In genomic region chr11:66539526-66539925, GRCh38 we compare ENCODE assay signal across 21 cellular contexts. TPM values are rescaled to one million over a fixed set of nuclear protein-coding genes. Genes with fewer than 3 reads are reported as not detected.
DNase-seq lines count a peak whose midpoint lies in the region; ATAC-seq, FAIRE-seq and TF ChIP-seq lines count a peak whose summit lies in the region.
"Had no signal": no experiment of that assay in that cellular context is flagged by ENCODE, and none has a peak within 500 bp of the region (broad histone marks: within the 10 kb centered on the region; RNA-seq: fewer than 3 reads in every experiment).

No MANE protein-coding gene starts in this region.

- TF ChIP-seq EP300 in K562 (IDR thresholded peaks at IDR 0.05; ENCODE audit: low read length) = no peak

- no TSS peak for BruUV-seq in K562 (replicated peaks; lab: Mats Ljungman, UMichigan)

- intact Hi-C loops in K562 (cut with micrococcal nuclease) = no loop called here

- no peaks in the 10 kb centered on the region for H3K9me1 ChIP-seq in K562 (ENCODE audit: control insufficient read depth, insufficient read depth, low read length)

- TF ChIP-seq POLR2A in K562 (conservative IDR thresholded peaks at IDR 0.05) (no peak), Peyer's patch (IDR thresholded peaks at IDR 0.05) (no peak)

- H3K4me3 Mint-ChIP-seq in GM23338 = no peak overlapping the region
- H3K4me3 Mint-ChIP-seq: CD14-positive monocyte; CD4-positive, alpha-beta memory T cell had no signal

- no peak overlapping the region for H3K18ac ChIP-seq in mesenchymal stem cell (ENCODE audit: low read depth in 1 of 2, low read length in 2 of 2)

- H2AK5ac ChIP-seq in mesenchymal stem cell (ENCODE audit: low read length, severe bottlenecking) = no peak overlapping the region

- H3K23ac ChIP-seq in mesenchymal stem cell (ENCODE audit: low read length in 2 of 2) = no peak overlapping the region

- H3K27ac ChIP-seq in GM23338 (ENCODE audit: low read depth) (no peak overlapping the region), HUES64 (ENCODE audit: low read depth, low read length) (no peak overlapping the region; the same call in 1 of the 2 replicates), K562 (ENCODE audit: extremely low read depth, low read depth, low read length) (no peak overlapping the region), mesenchymal stem cell (ENCODE audit: low read length, poor library complexity, severe bottlenecking) (no peak overlapping the region), WERI-Rb-1 (no peak overlapping the region), Peyer's patch (no peak overlapping the region)
- H3K27ac ChIP-seq: BLaER1, KMS-11 had no signal

- H3K9ac ChIP-seq in HUES64 (ENCODE audit: low read depth, low read length) (0 out of 2 replicates have a peak overlapping the region, but pooled peaks have one; percentile 16), K562 (ENCODE audit: insufficient read depth in 1 of 2, low read depth in 2 of 2, low read length in 2 of 2) (peak overlapping the region in 1 of 2 experiments; percentile 52; a peak in 2 of 4 replicates), mesenchymal stem cell (ENCODE audit: low read length) (no peak overlapping the region)
- H3K9ac ChIP-seq: BLaER1, KMS-11 had no signal

- FAIRE-seq in K562 (lab: Jason Lieb, UNC) (no peak), frontal cortex (lab: Jason Lieb, UNC) (no peak)
- FAIRE-seq: D721Med, G401.6, GM12892, GM18507 had no signal

- H2BK12ac ChIP-seq in mesenchymal stem cell (ENCODE audit: low read length in 2 of 2) = no peak overlapping the region

- no peak overlapping the region for H3K14ac ChIP-seq in mesenchymal stem cell (ENCODE audit: low read length in 2 of 2)

- H4K8ac ChIP-seq in mesenchymal stem cell (ENCODE audit: low read length) = no peak overlapping the region

- 93% methylated on average over 13 of the region's 13 CpGs for WGBS in HUES64
- 80% methylated on average over 13 of the region's 13 CpGs for WGBS in K562 (ENCODE audit: insufficient coverage, low coverage, missing lambda C conversion rate)
- WGBS in mesenchymal stem cell = 94% methylated on average over 13 of the region's 13 CpGs

- peaks cover 10% of the 10 kb centered on the region for H3K36me3 Mint-ChIP-seq in GM23338 (ENCODE audit: low read depth)

- H3K4me2 ChIP-seq in GM23338 = no peak overlapping the region
- no peak overlapping the region for H3K4me2 ChIP-seq in K562 (ENCODE audit: insufficient read depth, low read length)
- H3K4me2 ChIP-seq in mesenchymal stem cell (ENCODE audit: low read length, poor library complexity, severe bottlenecking) = no peak overlapping the region
- H3K4me2 ChIP-seq: BLaER1, KMS-11 had no signal

- TF ChIP-seq CTCF in GM23338 (conservative IDR thresholded peaks at IDR 0.05; ENCODE audit: low read depth in 2 of 2) (no peak), K562 (IDR thresholded peaks at IDR 0.05 in 2 of 3, conservative IDR thresholded peaks at IDR 0.05 in 1 of 3; ENCODE audit: insufficient read depth in 2 of 3, low read depth in 1 of 3, low read length in 3 of 3) (no peak), WERI-Rb-1 (IDR thresholded peaks at IDR 0.05; ENCODE audit: low read depth, low read length) (no peak), Peyer's patch (IDR thresholded peaks at IDR 0.05) (no peak)

- no peaks in the 10 kb centered on the region for H3K9me2 ChIP-seq in GM23338 (ENCODE audit: insufficient read depth)

- H2BK5ac ChIP-seq in mesenchymal stem cell (ENCODE audit: low read depth, low read length, poor library complexity, severe bottlenecking) = no peak overlapping the region

- 0 out of 2 replicates have a peak, but pooled peaks cover 4% of the 10 kb centered on the region for H3F3A ChIP-seq in GM23338 (replicated peaks; ENCODE audit: low read depth)

- CTCF ChIA-PET in K562 (lab: Yijun Ruan, JAX; ENCODE audit: low intra/inter-chr PET ratio) = no interaction called here

- no peaks in the 10 kb centered on the region for H3K9me3 ChIP-seq in HUES64 (ENCODE audit: insufficient read depth, low read depth, low read length)
- no peaks in the 10 kb centered on the region for H3K9me3 ChIP-seq in K562 (replicated peaks; ENCODE audit: control insufficient read depth, insufficient read depth, low read depth, low read length)
- no peaks in the 10 kb centered on the region for H3K9me3 ChIP-seq in mesenchymal stem cell (ENCODE audit: control insufficient read depth, low read length)
- no peaks in the 10 kb centered on the region for H3K9me3 ChIP-seq in WERI-Rb-1 (ENCODE audit: severe bottlenecking)
- H3K9me3 ChIP-seq in Peyer's patch = no peaks in the 10 kb centered on the region
- H3K9me3 ChIP-seq: BLaER1, HAP-1 had no signal

- H3K79me1 ChIP-seq in mesenchymal stem cell (replicated peaks; ENCODE audit: low read length, poor library complexity, severe bottlenecking) = peaks cover 17% of the 10 kb centered on the region

- in situ Hi-C loops in K562 (cut with MboI) = no loop called here

- H3K36me3 ChIP-seq in GM23338 (ENCODE audit: insufficient read depth) (no peaks in the 10 kb centered on the region), HUES64 (ENCODE audit: insufficient read depth, low read length) (no peaks in the 10 kb centered on the region; the same call in 1 of the 2 replicates), K562 (ENCODE audit: control insufficient read depth, insufficient read depth, low read length) (peaks cover 5% of the 10 kb centered on the region; the same call in 2 of the 3 replicates), mesenchymal stem cell (ENCODE audit: control insufficient read depth in 1 of 2, insufficient read depth in 2 of 2, low read depth in 1 of 2, low read length in 2 of 2) (peaks cover 43 to 51% of the 10 kb centered on the region in 2 experiments), WERI-Rb-1 (peaks cover 19% of the 10 kb centered on the region), Peyer's patch (peaks cover 0 to 41% (median 0%) of the 10 kb centered on the region in 3 donors)

- no peaks in the 10 kb centered on the region; the same call in 1 of the 2 replicates for H3K79me2 ChIP-seq in GM23338 (replicated peaks; ENCODE audit: insufficient read depth)
- H3K79me2 ChIP-seq in K562 (ENCODE audit: control insufficient read depth, insufficient read depth, low read length) = no peaks in the 10 kb centered on the region

- POLR2A ChIA-PET in K562 (lab: Yijun Ruan, JAX) = interaction anchor here (0.6 kb wide), 1 partner anchor 159 kb away, joined by 3 read pairs; no protein-coding TSS in a partner anchor

- no peak for DNase-seq in GM23338 (ENCODE audit: low spot score)
- no peak for DNase-seq in K562 (ENCODE audit: extremely low read depth in 1 of 4, low spot score in 3 of 4)
- no peak for DNase-seq in mesenchymal stem cell
- no peak for DNase-seq in frontal cortex (ENCODE audit: low spot score in 2 of 2)
- DNase-seq in WERI-Rb-1 = no peak
- DNase-seq in D341Med (ENCODE audit: low spot score) = no peak
- no peak for DNase-seq in Peyer's patch
- DNase-seq: 8988T; CD4-positive, alpha-beta memory T cell; GOT3 had no signal

- H3K27me3 Mint-ChIP-seq in GM23338 (ENCODE audit: insufficient read depth, low read depth, poor library complexity) = peaks cover 17% of the 10 kb centered on the region
- H3K27me3 Mint-ChIP-seq: CD4-positive, alpha-beta memory T cell had no signal

- peaks cover 20% of the 10 kb centered on the region for H3K4me1 Mint-ChIP-seq in GM23338

- H3K27ac Mint-ChIP-seq in GM23338 = no peak overlapping the region
- H3K27ac Mint-ChIP-seq: CD14-positive monocyte had no signal

- H2AFZ ChIP-seq in GM23338 (no peak overlapping the region), K562 (ENCODE audit: low read depth, low read length) (no peak overlapping the region), mesenchymal stem cell (ENCODE audit: low read depth, low read length) (no peak overlapping the region)

- no peak for TF ChIP-seq RAD21 in K562 (CRISPR knock-in tag; conservative IDR thresholded peaks at IDR 0.05 in 1 of 2, IDR thresholded peaks at IDR 0.05 in 1 of 2)

- peak overlapping the region; percentile 18 for H4K91ac ChIP-seq in mesenchymal stem cell (ENCODE audit: low read length)

- H2BK120ac ChIP-seq in mesenchymal stem cell (ENCODE audit: low read depth, low read length) = no peak overlapping the region

- no peak overlapping the region for H2BK15ac ChIP-seq in mesenchymal stem cell (ENCODE audit: low read depth, poor library complexity, severe bottlenecking)

- H3K9me3 Mint-ChIP-seq in GM23338 = no peaks in the 10 kb centered on the region; the same call in 1 of the 3 replicates
- H3K9me3 Mint-ChIP-seq: CD14-positive monocyte; CD4-positive, alpha-beta memory T cell had no signal

- no peaks in the 10 kb centered on the region for H4K20me1 ChIP-seq in GM23338 (replicated peaks; ENCODE audit: insufficient read depth)
- no peaks in the 10 kb centered on the region for H4K20me1 ChIP-seq in K562 (replicated peaks; ENCODE audit: control insufficient read depth, insufficient read depth, low read length)

- H3K4me1 ChIP-seq in GM23338 (ENCODE audit: insufficient read depth) (peaks cover 4% of the 10 kb centered on the region; the same call in 1 of the 2 replicates), HUES64 (ENCODE audit: insufficient read depth, low read length) (no peaks in the 10 kb centered on the region), K562 (replicated peaks in 1 of 2; ENCODE audit: control insufficient read depth in 2 of 2, insufficient read depth in 2 of 2, low read length in 2 of 2) (peaks cover 0 to 12% of the 10 kb centered on the region in 2 experiments; a peak in 2 of 5 replicates), mesenchymal stem cell (ENCODE audit: control insufficient read depth, insufficient read depth, low read depth, low read length) (peaks cover 10% of the 10 kb centered on the region), Peyer's patch (peaks cover 0 to 14% (median 0%) of the 10 kb centered on the region in 4 donors)

- ATAC-seq in GM23338 (peak; percentile 9; the same call in 2 of the 3 replicates), K562 (no peak)

- H3K4me3 ChIP-seq in GM23338 (no peak overlapping the region), HUES64 (ENCODE audit: low read length) (no peak overlapping the region), K562 (no peak overlapping the region), mesenchymal stem cell (ENCODE audit: insufficient read depth in 1 of 2, low read depth in 1 of 2, low read length in 2 of 2) (no peak overlapping the region), WERI-Rb-1 (ENCODE audit: low read depth, low read length) (no peak overlapping the region), Peyer's patch (no peak overlapping the region)
- H3K4me3 ChIP-seq: BLaER1, HAP-1 had no signal

- H3K27me3 ChIP-seq in GM23338 (ENCODE audit: insufficient read depth) (no peaks in the 10 kb centered on the region), HUES64 (ENCODE audit: insufficient read depth, low read length) (no peaks in the 10 kb centered on the region), K562 (ENCODE audit: control insufficient read depth in 2 of 2, insufficient read depth in 2 of 2, low read length in 2 of 2) (no peaks in the 10 kb centered on the region), mesenchymal stem cell (ENCODE audit: control insufficient read depth in 1 of 2, insufficient read depth in 1 of 2, low read length in 2 of 2) (no peaks in the 10 kb centered on the region), WERI-Rb-1 (ENCODE audit: insufficient read depth, low read depth, severe bottlenecking) (no peaks in the 10 kb centered on the region), Peyer's patch (no peaks in the 10 kb centered on the region)
- H3K27me3 ChIP-seq: BLaER1 had no signal

- peak overlapping the region in 1 of 2 experiments; percentile 17 for H3K4ac ChIP-seq in mesenchymal stem cell (ENCODE audit: low read depth in 1 of 2, low read length in 2 of 2)

RNA-seq across cellular contexts. Expression of gene ZDHHC24, which starts 6.3 kb away (rescaled TPM):
- total RNA-seq in GM23338 (2014; rRNA removed; shearing (Covaris generic)) = 10.0 and 13.1 TPM in 2 replicates
- polyA plus RNA-seq in GM23338 (2016; fragmentation: Nextera tagmentation; extraction: Ambion mirVana) (5.6 and 7.3 TPM in 2 replicates), K562 (2011; rRNA removed) (3.8 and 5.9 TPM in 2 replicates), K562 (2014; fragmentation: Illumina TruSeq; extraction: Trizol) (2.7 and 3.3 TPM in 2 replicates), K562 (2014; fragmentation: Nextera tagmentation; extraction: Ambion mirVana) (under 1 TPM; 0.45 to 0.65 TPM), K562 (2014; rRNA removed) (6.3 and 7.2 TPM in 2 replicates)
- polyA plus RNA-seq in HUES64 (2013, experiment 1 of 2) = 3.1 TPM
- polyA plus RNA-seq in HUES64 (2013, experiment 2 of 2) = 3.1 TPM
- total RNA-seq in K562 (2011; cell fraction: chromatin; rRNA removed; ENCODE audit: low replicate concordance) = 9.2 and 15.6 TPM in 2 replicates
- 14.1 and 15.3 TPM in 2 replicates for total RNA-seq in K562 (2011; cell fraction: nucleolus; rRNA removed)
- 13.3 and 21.2 TPM in 2 replicates for total RNA-seq in K562 (2011; cell fraction: nucleoplasm; rRNA removed)
- total RNA-seq in K562 (2014; rRNA removed) (8.3 and 13.4 TPM in 2 replicates), K562 (2014; rRNA removed; fragmentation: Illumina TruSeq; extraction: Trizol) (1.6 and 1.7 TPM in 2 replicates), K562 (2015; rRNA removed; fragmentation: Illumina TruSeq; extraction: Trizol) (2.0 TPM in 2 replicates), K562 (2021) (9.1 and 11.2 TPM in 2 replicates), frontal cortex (5.3 TPM), Peyer's patch (10 to 100 TPM in 3 of 4 donors, 1 to 10 TPM in 1; 9.1 to 29.3 (median 15.3) TPM)
- polyA plus RNA-seq in K562 (2011; cell fraction: cytosol; rRNA removed) = 5.9 and 12.5 TPM in 2 replicates
- 3.9 and 6.7 TPM in 2 replicates for polyA plus RNA-seq in K562 (2011; cell fraction: nucleus; rRNA removed)
- polyA plus RNA-seq in K562 (2012) = 4.2 and 9.0 TPM in 2 replicates
- polyA minus RNA-seq in K562 (2011; rRNA and poly(A)+ RNA removed) = 1.2 and 1.7 TPM in 2 replicates
- 5.4 and 6.5 TPM in 2 replicates for polyA minus RNA-seq in K562 (2011; cell fraction: cytosol; rRNA and poly(A)+ RNA removed)
- 1.6 and 2.2 TPM in 2 replicates for polyA minus RNA-seq in K562 (2011; cell fraction: nucleus; rRNA and poly(A)+ RNA removed)
- 10.8 TPM for polyA plus RNA-seq in mesenchymal stem cell (2013, experiment 1 of 2)
- 11.2 TPM for polyA plus RNA-seq in mesenchymal stem cell (2013, experiment 2 of 2)

RNA-seq across cellular contexts. Expression of gene ACTN3, which starts 7.2 kb away (rescaled TPM):
- 3.8 and 6.3 TPM in 2 replicates for total RNA-seq in GM23338 (2014; rRNA removed; shearing (Covaris generic))
- polyA plus RNA-seq in GM23338 (2016; fragmentation: Nextera tagmentation; extraction: Ambion mirVana) = 6.0 and 7.3 TPM in 2 replicates
- polyA plus RNA-seq in HUES64 (2013, experiment 1 of 2) = 7.9 TPM
- 10.8 TPM for polyA plus RNA-seq in HUES64 (2013, experiment 2 of 2)
- total RNA-seq in K562 (2011; cell fraction: chromatin; rRNA removed; ENCODE audit: low replicate concordance) = 0.21 TPM in 1 of 2 replicates, not detected in the other
- not detected in 2 replicates for total RNA-seq in K562 (2011; cell fraction: nucleolus; rRNA removed)
- not detected in 2 replicates for total RNA-seq in K562 (2011; cell fraction: nucleoplasm; rRNA removed)
- total RNA-seq in K562 (2014; rRNA removed) = not detected in 2 replicates
- not detected in 2 replicates for total RNA-seq in K562 (2014; rRNA removed; fragmentation: Illumina TruSeq; extraction: Trizol)
- total RNA-seq in K562 (2015; rRNA removed; fragmentation: Illumina TruSeq; extraction: Trizol) = not detected in 2 replicates
- not detected in 2 replicates for total RNA-seq in K562 (2021)
- not detected in 2 replicates for polyA plus RNA-seq in K562 (2011; rRNA removed)
- not detected in 2 replicates for polyA plus RNA-seq in K562 (2011; cell fraction: cytosol; rRNA removed)
- polyA plus RNA-seq in K562 (2011; cell fraction: nucleus; rRNA removed) = 0.04 and 0.07 TPM in 2 replicates
- not detected in 2 replicates for polyA plus RNA-seq in K562 (2012)
- polyA plus RNA-seq in K562 (2014; fragmentation: Illumina TruSeq; extraction: Trizol) = not detected in 2 replicates
- not detected for polyA plus RNA-seq in K562 (2014; fragmentation: Nextera tagmentation; extraction: Ambion mirVana)
- not detected in 2 replicates for polyA plus RNA-seq in K562 (2014; rRNA removed)
- polyA minus RNA-seq in K562 (2011; rRNA and poly(A)+ RNA removed) = not detected in 2 replicates
- polyA minus RNA-seq in K562 (2011; cell fraction: cytosol; rRNA and poly(A)+ RNA removed) = not detected in 2 replicates
- polyA minus RNA-seq in K562 (2011; cell fraction: nucleus; rRNA and poly(A)+ RNA removed) = not detected in 2 replicates
- 0.07 TPM for polyA plus RNA-seq in mesenchymal stem cell (2013, experiment 1 of 2)
- 0.10 TPM for polyA plus RNA-seq in mesenchymal stem cell (2013, experiment 2 of 2)
- total RNA-seq in frontal cortex = not detected
- total RNA-seq in Peyer's patch = not detected
- total RNA-seq: A673, HT-29 had no signal
- polyA plus RNA-seq: CD14-positive monocyte; CD4-positive, alpha-beta memory T cell had no signal

RNA-seq across cellular contexts. Expression of gene CTSF, which starts 28.9 kb away (rescaled TPM):
- total RNA-seq in GM23338 (2014; rRNA removed; shearing (Covaris generic)) = 39.9 and 51.1 TPM in 2 replicates
- 20.4 and 21.6 TPM in 2 replicates for polyA plus RNA-seq in GM23338 (2016; fragmentation: Nextera tagmentation; extraction: Ambion mirVana)
- polyA plus RNA-seq in HUES64 (2013, experiment 1 of 2) = 5.7 TPM
- polyA plus RNA-seq in HUES64 (2013, experiment 2 of 2) = 7.9 TPM
- total RNA-seq in K562 (2011; cell fraction: chromatin; rRNA removed; ENCODE audit: low replicate concordance) = 11.2 and 25.9 TPM in 2 replicates
- 19.1 and 23.5 TPM in 2 replicates for total RNA-seq in K562 (2011; cell fraction: nucleolus; rRNA removed)
- 14.6 and 15.1 TPM in 2 replicates for total RNA-seq in K562 (2011; cell fraction: nucleoplasm; rRNA removed)
- 4.0 and 5.6 TPM in 2 replicates for total RNA-seq in K562 (2014; rRNA removed)
- total RNA-seq in K562 (2014; rRNA removed; fragmentation: Illumina TruSeq; extraction: Trizol) = 2.6 and 3.8 TPM in 2 replicates
- total RNA-seq in K562 (2015; rRNA removed; fragmentation: Illumina TruSeq; extraction: Trizol) = 2.4 and 2.5 TPM in 2 replicates
- total RNA-seq in K562 (2021) = 4.8 and 5.0 TPM in 2 replicates
- 10.5 and 13.1 TPM in 2 replicates for polyA plus RNA-seq in K562 (2011; rRNA removed)
- polyA plus RNA-seq in K562 (2011; cell fraction: cytosol; rRNA removed) = 6.6 and 7.5 TPM in 2 replicates
- polyA plus RNA-seq in K562 (2011; cell fraction: nucleus; rRNA removed) = 75.0 and 76.5 TPM in 2 replicates
- 3.8 and 11.8 TPM in 2 replicates for polyA plus RNA-seq in K562 (2012)
- polyA plus RNA-seq in K562 (2014; fragmentation: Illumina TruSeq; extraction: Trizol) = 2.6 and 4.2 TPM in 2 replicates
- polyA plus RNA-seq in K562 (2014; fragmentation: Nextera tagmentation; extraction: Ambion mirVana) = under 1 TPM; 0.41 to 0.55 TPM
- 4.5 and 5.1 TPM in 2 replicates for polyA plus RNA-seq in K562 (2014; rRNA removed)
- polyA minus RNA-seq in K562 (2011; rRNA and poly(A)+ RNA removed) = 3.7 and 6.3 TPM in 2 replicates
- 2.3 and 4.0 TPM in 2 replicates for polyA minus RNA-seq in K562 (2011; cell fraction: cytosol; rRNA and poly(A)+ RNA removed)
- 7.3 and 8.1 TPM in 2 replicates for polyA minus RNA-seq in K562 (2011; cell fraction: nucleus; rRNA and poly(A)+ RNA removed)
- not detected for polyA plus RNA-seq in mesenchymal stem cell (2013, experiment 1 of 2)
- not detected for polyA plus RNA-seq in mesenchymal stem cell (2013, experiment 2 of 2)
- 34.6 TPM for total RNA-seq in frontal cortex
- 10 to 100 TPM in 3 of 4 donors, 1 to 10 TPM in 1; 5.4 to 24.3 (median 21.8) TPM for total RNA-seq in Peyer's patch
- total RNA-seq: HT-29 had no signal

RNA-seq across cellular contexts. Expression of gene BBS1, which starts 29.1 kb away (rescaled TPM):
- 27.8 and 41.3 TPM in 2 replicates for total RNA-seq in GM23338 (2014; rRNA removed; shearing (Covaris generic))
- polyA plus RNA-seq in GM23338 (2016; fragmentation: Nextera tagmentation; extraction: Ambion mirVana) (8.7 and 11.6 TPM in 2 replicates), K562 (2011; rRNA removed) (12.1 and 18.8 TPM in 2 replicates), K562 (2014; fragmentation: Illumina TruSeq; extraction: Trizol) (12.3 and 12.7 TPM in 2 replicates), K562 (2014; fragmentation: Nextera tagmentation; extraction: Ambion mirVana) (10 to 100 TPM; 11.1 to 11.3 TPM), K562 (2014; rRNA removed) (11.4 and 19.8 TPM in 2 replicates)
- polyA plus RNA-seq in HUES64 (2013, experiment 1 of 2) = 11.1 TPM
- polyA plus RNA-seq in HUES64 (2013, experiment 2 of 2) = 15.4 TPM
- total RNA-seq in K562 (2011; cell fraction: chromatin; rRNA removed; ENCODE audit: low replicate concordance) = 86.7 and 157 TPM in 2 replicates
- total RNA-seq in K562 (2011; cell fraction: nucleolus; rRNA removed) = 79.0 and 82.0 TPM in 2 replicates
- 71.9 and 81.3 TPM in 2 replicates for total RNA-seq in K562 (2011; cell fraction: nucleoplasm; rRNA removed)
- total RNA-seq in K562 (2014; rRNA removed) (12.0 and 14.6 TPM in 2 replicates), K562 (2014; rRNA removed; fragmentation: Illumina TruSeq; extraction: Trizol) (8.3 and 9.0 TPM in 2 replicates), K562 (2015; rRNA removed; fragmentation: Illumina TruSeq; extraction: Trizol) (9.6 and 10.9 TPM in 2 replicates), K562 (2021) (12.5 and 15.2 TPM in 2 replicates), frontal cortex (41.2 TPM), Peyer's patch (100 to 1,000 TPM in 1 of 4 donors, 10 to 100 TPM in 3; 25.6 to 167 (median 73.4) TPM)
- polyA plus RNA-seq in K562 (2011; cell fraction: cytosol; rRNA removed) = 12.9 and 13.3 TPM in 2 replicates
- polyA plus RNA-seq in K562 (2011; cell fraction: nucleus; rRNA removed) = 49.5 and 74.6 TPM in 2 replicates
- polyA plus RNA-seq in K562 (2012) = 9.3 and 22.4 TPM in 2 replicates
- 15.0 and 17.2 TPM in 2 replicates for polyA minus RNA-seq in K562 (2011; rRNA and poly(A)+ RNA removed)
- 8.0 and 16.0 TPM in 2 replicates for polyA minus RNA-seq in K562 (2011; cell fraction: cytosol; rRNA and poly(A)+ RNA removed)
- 32.0 and 34.5 TPM in 2 replicates for polyA minus RNA-seq in K562 (2011; cell fraction: nucleus; rRNA and poly(A)+ RNA removed)
- 15.5 TPM for polyA plus RNA-seq in mesenchymal stem cell (2013, experiment 1 of 2)
- polyA plus RNA-seq in mesenchymal stem cell (2013, experiment 2 of 2) = 15.0 TPM

RNA-seq across cellular contexts. Expression of gene CCDC87, which starts 53.3 kb away (rescaled TPM):
- 0.74 and 1.2 TPM in 2 replicates for total RNA-seq in GM23338 (2014; rRNA removed; shearing (Covaris generic))
- 0.12 and 0.39 TPM in 2 replicates for polyA plus RNA-seq in GM23338 (2016; fragmentation: Nextera tagmentation; extraction: Ambion mirVana)
- 0.45 TPM for polyA plus RNA-seq in HUES64 (2013, experiment 1 of 2)
- polyA plus RNA-seq in HUES64 (2013, experiment 2 of 2) = 0.63 TPM
- total RNA-seq in K562 (2011; cell fraction: chromatin; rRNA removed; ENCODE audit: low replicate concordance) = 1.0 and 1.9 TPM in 2 replicates
- total RNA-seq in K562 (2011; cell fraction: nucleolus; rRNA removed) = 1.3 and 1.7 TPM in 2 replicates
- total RNA-seq in K562 (2011; cell fraction: nucleoplasm; rRNA removed) = 0.99 and 1.4 TPM in 2 replicates
- total RNA-seq in K562 (2014; rRNA removed) = 0.09 and 0.33 TPM in 2 replicates
- total RNA-seq in K562 (2014; rRNA removed; fragmentation: Illumina TruSeq; extraction: Trizol) = 0.13 and 0.18 TPM in 2 replicates
- total RNA-seq in K562 (2015; rRNA removed; fragmentation: Illumina TruSeq; extraction: Trizol) = 0.25 and 0.30 TPM in 2 replicates
- total RNA-seq in K562 (2021) = 0.40 and 0.44 TPM in 2 replicates
- polyA plus RNA-seq in K562 (2011; rRNA removed) = 0.06 and 0.12 TPM in 2 replicates
- 0.09 and 0.10 TPM in 2 replicates for polyA plus RNA-seq in K562 (2011; cell fraction: cytosol; rRNA removed)
- polyA plus RNA-seq in K562 (2011; cell fraction: nucleus; rRNA removed) = 0.18 and 0.26 TPM in 2 replicates
- 0.11 and 0.20 TPM in 2 replicates for polyA plus RNA-seq in K562 (2012)
- polyA plus RNA-seq in K562 (2014; fragmentation: Illumina TruSeq; extraction: Trizol) = 0.12 and 0.33 TPM in 2 replicates
- polyA plus RNA-seq in K562 (2014; fragmentation: Nextera tagmentation; extraction: Ambion mirVana) = under 1 TPM in 1 of 2 experiments, not detected in 1; 0.03 TPM
- polyA plus RNA-seq in K562 (2014; rRNA removed) = 0.12 TPM in 1 of 2 replicates, not detected in the other
- 0.21 and 0.32 TPM in 2 replicates for polyA minus RNA-seq in K562 (2011; rRNA and poly(A)+ RNA removed)
- polyA minus RNA-seq in K562 (2011; cell fraction: cytosol; rRNA and poly(A)+ RNA removed) = 0.46 TPM in 1 of 2 replicates, not detected in the other
- 0.40 and 1.00 TPM in 2 replicates for polyA minus RNA-seq in K562 (2011; cell fraction: nucleus; rRNA and poly(A)+ RNA removed)
- 0.15 TPM for polyA plus RNA-seq in mesenchymal stem cell (2013, experiment 1 of 2)
- 0.23 TPM for polyA plus RNA-seq in mesenchymal stem cell (2013, experiment 2 of 2)
- 1.2 TPM for total RNA-seq in frontal cortex
- under 1 TPM in 2 of 4 donors, not detected in 2; 0.35 to 0.38 TPM for total RNA-seq in Peyer's patch
- total RNA-seq: CD4-positive, alpha-beta memory T cell had no signal
- polyA plus RNA-seq: CD14-positive monocyte had no signal
